ENCODE assay signal across 9 cellular contexts in genomic region chr18:40782731-40783130, GRCh38.
"Had no signal": no experiment of that assay in that cellular context is flagged by ENCODE, and none has a peak within 500 bp of the region (broad histone marks: within the 10 kb centered on the region; RNA-seq: fewer than 3 reads in every experiment).

No MANE protein-coding gene starts in this region.

- H3K9me3 ChIP-seq: HAP-1 had no signal

- H3K36me3 ChIP-seq: HAP-1 had no signal

- H2AFZ ChIP-seq: GM23338 had no signal

- H3K4me1 ChIP-seq: HAP-1 had no signal

- H3K27ac ChIP-seq: HL-60, KMS-11 had no signal

- H3K9ac ChIP-seq: KMS-11 had no signal

- ATAC-seq: GM23338, HCT116 had no signal

- H3K4me2 ChIP-seq: GM23338, KMS-11 had no signal

- H3K4me3 ChIP-seq: GM23338, HAP-1 had no signal

- DNase-seq: H7, HFFc6, Karpas-422, KBM-7 had no signal
